Comparison of ENCODE assay signal across 1 cellular context in genomic region chr17:42391439-42391838, GRCh38. TPM values are rescaled to one million over a fixed set of nuclear protein-coding genes. Genes with fewer than 3 reads are reported as not detected.
"Had no signal": no experiment of that assay in that cellular context is flagged by ENCODE, and none has a peak within 500 bp of the region (broad histone marks: within the 10 kb centered on the region; RNA-seq: fewer than 3 reads in every experiment).

No MANE protein-coding gene starts in this region.

RNA-seq across cellular contexts. Expression of gene CAVIN1, which starts 31.6 kb away (rescaled TPM):
- polyA plus RNA-seq: IgD-negative memory B cell had no signal
